In the genomic region with DNA sequence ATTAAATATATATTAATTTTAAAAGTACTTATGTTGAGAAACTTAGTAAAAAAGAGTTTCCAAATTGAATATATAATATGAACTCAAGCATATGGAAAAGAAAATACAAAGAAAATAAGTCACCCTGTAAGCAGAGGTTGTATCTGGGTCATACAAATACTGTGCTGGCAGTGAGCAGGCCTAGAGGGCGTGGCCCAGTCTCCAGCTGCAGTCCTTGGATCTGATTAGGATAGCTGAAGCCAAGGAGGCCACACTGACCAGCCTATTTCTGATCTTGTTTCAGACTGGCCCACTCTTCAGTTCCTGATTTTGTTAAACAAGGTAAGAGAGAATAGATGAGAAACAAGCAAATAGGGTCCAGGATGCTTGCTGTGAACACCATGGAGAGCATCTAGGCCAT, we compare ENCODE assay signal across 1 cellular context.
TF ChIP-seq lines count a peak whose summit lies in the region.

No MANE protein-coding gene starts in this region.

TF ChIP-seq in SK-N-SH treated with all-trans-retinoic acid at 6 μM for 48 hours, 23 proteins besides CTCF, POLR2A, EP300 and RAD21 (continued from another document):
- TF ChIP-seq, protein P1, sequence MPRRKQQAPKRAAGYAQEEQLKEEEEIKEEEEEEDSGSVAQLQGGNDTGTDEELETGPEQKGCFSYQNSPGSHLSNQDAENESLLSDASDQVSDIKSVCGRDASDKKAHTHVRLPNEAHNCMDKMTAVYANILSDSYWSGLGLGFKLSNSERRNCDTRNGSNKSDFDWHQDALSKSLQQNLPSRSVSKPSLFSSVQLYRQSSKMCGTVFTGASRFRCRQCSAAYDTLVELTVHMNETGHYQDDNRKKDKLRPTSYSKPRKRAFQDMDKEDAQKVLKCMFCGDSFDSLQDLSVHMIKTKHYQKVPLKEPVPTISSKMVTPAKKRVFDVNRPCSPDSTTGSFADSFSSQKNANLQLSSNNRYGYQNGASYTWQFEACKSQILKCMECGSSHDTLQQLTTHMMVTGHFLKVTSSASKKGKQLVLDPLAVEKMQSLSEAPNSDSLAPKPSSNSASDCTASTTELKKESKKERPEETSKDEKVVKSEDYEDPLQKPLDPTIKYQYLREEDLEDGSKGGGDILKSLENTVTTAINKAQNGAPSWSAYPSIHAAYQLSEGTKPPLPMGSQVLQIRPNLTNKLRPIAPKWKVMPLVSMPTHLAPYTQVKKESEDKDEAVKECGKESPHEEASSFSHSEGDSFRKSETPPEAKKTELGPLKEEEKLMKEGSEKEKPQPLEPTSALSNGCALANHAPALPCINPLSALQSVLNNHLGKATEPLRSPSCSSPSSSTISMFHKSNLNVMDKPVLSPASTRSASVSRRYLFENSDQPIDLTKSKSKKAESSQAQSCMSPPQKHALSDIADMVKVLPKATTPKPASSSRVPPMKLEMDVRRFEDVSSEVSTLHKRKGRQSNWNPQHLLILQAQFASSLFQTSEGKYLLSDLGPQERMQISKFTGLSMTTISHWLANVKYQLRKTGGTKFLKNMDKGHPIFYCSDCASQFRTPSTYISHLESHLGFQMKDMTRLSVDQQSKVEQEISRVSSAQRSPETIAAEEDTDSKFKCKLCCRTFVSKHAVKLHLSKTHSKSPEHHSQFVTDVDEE (CRISPR knock-in tag; IDR thresholded peaks at IDR 0.05): no peak
- TF ChIP-seq CSDC2 (CRISPR knock-in tag; IDR thresholded peaks at IDR 0.05) (no peak), CSRNP3 (CRISPR knock-in tag; IDR thresholded peaks at IDR 0.05) (no peak), GLIS3 (CRISPR knock-in tag; IDR thresholded peaks at IDR 0.05) (no peak), ZNF70 (CRISPR knock-in tag; IDR thresholded peaks at IDR 0.05) (no peak)
TF ChIP-seq in SK-N-SH treated with all-trans-retinoic acid at 6 μM for 48 hours: peak in this region for 0.
